In genomic region chr1:45751039-45751838, GRCh38 we compare ENCODE assay signal across 7 cellular contexts. TPM values are rescaled to one million over a fixed set of nuclear protein-coding genes. Genes with fewer than 3 reads are reported as not detected.
DNase-seq lines count a peak whose midpoint lies in the region; ATAC-seq and TF ChIP-seq lines count a peak whose summit lies in the region.
"Not testable (repeated sequence)": the region's sequence is repeated elsewhere in the genome, so short reads cannot be mapped to it uniquely, and the experiment has no call there.

No MANE protein-coding gene starts in this region.

- peaks cover 29% of the 10 kb centered on the region for H3K9me3 Mint-ChIP-seq in GM23338
- peaks cover 21% of the 10 kb centered on the region for H3K9me3 Mint-ChIP-seq in activated naive CD4-positive, alpha-beta T cell treated with anti-CD3 and anti-CD28 coated beads, Interleukin-2, amount 10 ng/mL, durations not matched to agents 7 days and 5 days
- peaks cover 24% of the 10 kb centered on the region for H3K9me3 Mint-ChIP-seq in dendritic cell treated with granulocyte-macrophage colony-stimulating factor and Interleukin-4, amounts not matched to agents 40 ng/mL and 50 ng/mL, for 4 days

- intact Hi-C loops in dendritic cell treated with granulocyte-macrophage colony-stimulating factor and Interleukin-4, amounts not matched to agents 40 ng/mL and 50 ng/mL, for 4 days (cut with micrococcal nuclease) = loop anchor here (5.0 kb wide), 1 partner anchor 51 kb away; the partner anchor contains the start of gene MAST2
- intact Hi-C loops in right cardiac atrium (cut with DNase I) = not testable (repeated sequence)

- H3K9me3 ChIP-seq in right cardiac atrium (ENCODE audit: control insufficient read depth, low read length); muscle layer of duodenum (ENCODE audit: control insufficient read depth in 1 of 2, low read length in 2 of 2): not testable (repeated sequence)

- H2AFZ ChIP-seq in GM23338 = peak overlapping the region; percentile 91

- H3K27me3 ChIP-seq in GM23338 (ENCODE audit: insufficient read depth); right cardiac atrium (ENCODE audit: control insufficient read depth, insufficient read depth); muscle layer of duodenum (ENCODE audit: low read depth, low read length): not testable (repeated sequence)

- peak overlapping the region; percentile 80 for H3K4me2 ChIP-seq in GM23338

- not testable (repeated sequence) for TF ChIP-seq CTCF in GM23338 (conservative IDR thresholded peaks at IDR 0.05; ENCODE audit: low read depth in 2 of 2); RWPE1 (conservative IDR thresholded peaks at IDR 0.05; ENCODE audit: low read depth)

- peak overlapping the region; percentile 85 for H3K27ac Mint-ChIP-seq in GM23338
- peak overlapping the region; percentile 98 for H3K27ac Mint-ChIP-seq in activated naive CD4-positive, alpha-beta T cell treated with anti-CD3 and anti-CD28 coated beads, Interleukin-2, amount 10 ng/mL, durations not matched to agents 7 days and 5 days
- peak overlapping the region; percentile 100 for H3K27ac Mint-ChIP-seq in dendritic cell treated with granulocyte-macrophage colony-stimulating factor and Interleukin-4, amounts not matched to agents 40 ng/mL and 50 ng/mL, for 4 days

- H3K4me3 ChIP-seq in GM23338 (peak overlapping the region; percentile 66), right cardiac atrium (ENCODE audit: low read length) (peak overlapping the region; percentile 65), muscle layer of duodenum (ENCODE audit: low read depth in 1 of 2, low read length in 2 of 2) (peak overlapping the region; percentile 73 to 74), skin epidermis (peak overlapping the region; percentile 54 to 75 (median 61))

- H3K36me3 Mint-ChIP-seq in GM23338 (ENCODE audit: low read depth) = peaks cover 15% of the 10 kb centered on the region
- not testable (repeated sequence) for H3K36me3 Mint-ChIP-seq in activated naive CD4-positive, alpha-beta T cell treated with anti-CD3 and anti-CD28 coated beads, Interleukin-2, amount 10 ng/mL, durations not matched to agents 7 days and 5 days
- peaks cover 14% of the 10 kb centered on the region for H3K36me3 Mint-ChIP-seq in dendritic cell treated with granulocyte-macrophage colony-stimulating factor and Interleukin-4, amounts not matched to agents 40 ng/mL and 50 ng/mL, for 4 days (ENCODE audit: low read depth)

- H3K4me1 ChIP-seq in GM23338 (ENCODE audit: insufficient read depth); right cardiac atrium (ENCODE audit: control insufficient read depth, insufficient read depth, low read length): not testable (repeated sequence)
- peaks cover 0 to 10% of the 10 kb centered on the region in 2 donors for H3K4me1 ChIP-seq in muscle layer of duodenum (ENCODE audit: control insufficient read depth in 1 of 2, insufficient read depth in 2 of 2, low read length in 2 of 2)

- peaks cover 12% of the 10 kb centered on the region for H3F3A ChIP-seq in GM23338 (replicated peaks; ENCODE audit: low read depth)

- POLR2A ChIA-PET in RWPE1 (lab: Yijun Ruan, JAX; ENCODE audit: low non-redundant PET) = not testable (repeated sequence)

- not testable (repeated sequence) for ATAC-seq in GM23338, right cardiac atrium

- CTCF ChIA-PET in RWPE1 (lab: Yijun Ruan, JAX) = not testable (repeated sequence)
- CTCF ChIA-PET in activated naive CD4-positive, alpha-beta T cell treated with anti-CD3 and anti-CD28 coated beads, Interleukin-2, amount 10 ng/mL, durations not matched to agents 7 days and 5 days (lab: Charles Lee) = interaction anchor here (0.6 kb wide), 1 partner anchor 228 kb away, joined by 3 read pairs; no protein-coding TSS in a partner anchor

- H3K27ac ChIP-seq in GM23338 (ENCODE audit: low read depth) (peak overlapping the region; percentile 97), RWPE1 (peak overlapping the region; percentile 90), right cardiac atrium (ENCODE audit: low read length) (peak overlapping the region; percentile 94), muscle layer of duodenum (ENCODE audit: low read length) (peak overlapping the region; percentile 100), skin epidermis (peak overlapping the region; percentile 75 to 99 (median 98))

- not testable (repeated sequence) for H3K27me3 Mint-ChIP-seq in GM23338 (ENCODE audit: insufficient read depth, low read depth, poor library complexity); activated naive CD4-positive, alpha-beta T cell treated with anti-CD3 and anti-CD28 coated beads, Interleukin-2, amount 10 ng/mL, durations not matched to agents 7 days and 5 days; dendritic cell treated with granulocyte-macrophage colony-stimulating factor and Interleukin-4, amounts not matched to agents 40 ng/mL and 50 ng/mL, for 4 days

- H3K36me3 ChIP-seq in GM23338 (ENCODE audit: insufficient read depth); muscle layer of duodenum (ENCODE audit: control insufficient read depth in 1 of 2, insufficient read depth in 2 of 2, low read length in 2 of 2): not testable (repeated sequence)

- not testable (repeated sequence) for H4K20me1 ChIP-seq in GM23338 (replicated peaks; ENCODE audit: insufficient read depth)

- not testable (repeated sequence) for DNase-seq in GM23338 (ENCODE audit: low spot score); RWPE1 (ENCODE audit: low spot score); activated naive CD4-positive, alpha-beta T cell treated with anti-CD3 and anti-CD28 coated beads, Interleukin-2, amount 10 ng/mL, durations not matched to agents 7 days and 5 days
- DNase-seq in right cardiac atrium = peak in 1 of 3 donors; percentile 46

- 86% methylated on average over 24 of the region's 24 CpGs for WGBS in right cardiac atrium

- H3K4me3 Mint-ChIP-seq in GM23338 = peak overlapping the region; percentile 91
- peak overlapping the region; percentile 98 for H3K4me3 Mint-ChIP-seq in activated naive CD4-positive, alpha-beta T cell treated with anti-CD3 and anti-CD28 coated beads, Interleukin-2, amount 10 ng/mL, durations not matched to agents 7 days and 5 days
- H3K4me3 Mint-ChIP-seq in dendritic cell treated with granulocyte-macrophage colony-stimulating factor and Interleukin-4, amounts not matched to agents 40 ng/mL and 50 ng/mL, for 4 days = peak overlapping the region; percentile 78

- H3K79me2 ChIP-seq in GM23338 (replicated peaks; ENCODE audit: insufficient read depth) = not testable (repeated sequence)

- H3K9me2 ChIP-seq in GM23338 (ENCODE audit: insufficient read depth) = not testable (repeated sequence)

- not testable (repeated sequence) for H3K4me1 Mint-ChIP-seq in GM23338
- H3K4me1 Mint-ChIP-seq in activated naive CD4-positive, alpha-beta T cell treated with anti-CD3 and anti-CD28 coated beads, Interleukin-2, amount 10 ng/mL, durations not matched to agents 7 days and 5 days = peaks cover 31% of the 10 kb centered on the region
- H3K4me1 Mint-ChIP-seq in dendritic cell treated with granulocyte-macrophage colony-stimulating factor and Interleukin-4, amounts not matched to agents 40 ng/mL and 50 ng/mL, for 4 days (ENCODE audit: low read depth) = peaks cover 19% of the 10 kb centered on the region

RNA-seq across cellular contexts. Expression of gene IPP, which starts 0.8 kb away (rescaled TPM):
- total RNA-seq in GM23338 (2014; rRNA removed; shearing (Covaris generic)) = 1.8 and 3.7 TPM in 2 replicates
- polyA plus RNA-seq in GM23338 (2016; fragmentation: Nextera tagmentation; extraction: Ambion mirVana) (2.8 and 4.6 TPM in 2 replicates), right cardiac atrium (7.4 TPM)
- 10 to 100 TPM; 12.2 to 20.2 (median 15.7) TPM for total RNA-seq in right cardiac atrium

RNA-seq across cellular contexts. Expression of gene MAST2, which starts 52.2 kb away (rescaled TPM):
- 20.7 and 57.7 TPM in 2 replicates for total RNA-seq in GM23338 (2014; rRNA removed; shearing (Covaris generic))
- polyA plus RNA-seq in GM23338 (2016; fragmentation: Nextera tagmentation; extraction: Ambion mirVana) (9.3 and 11.5 TPM in 2 replicates), right cardiac atrium (46.1 TPM)
- 10 to 100 TPM; 68.4 to 85.3 (median 72.3) TPM for total RNA-seq in right cardiac atrium
